ENCODE assay signal across 23 cellular contexts in the genomic region with DNA sequence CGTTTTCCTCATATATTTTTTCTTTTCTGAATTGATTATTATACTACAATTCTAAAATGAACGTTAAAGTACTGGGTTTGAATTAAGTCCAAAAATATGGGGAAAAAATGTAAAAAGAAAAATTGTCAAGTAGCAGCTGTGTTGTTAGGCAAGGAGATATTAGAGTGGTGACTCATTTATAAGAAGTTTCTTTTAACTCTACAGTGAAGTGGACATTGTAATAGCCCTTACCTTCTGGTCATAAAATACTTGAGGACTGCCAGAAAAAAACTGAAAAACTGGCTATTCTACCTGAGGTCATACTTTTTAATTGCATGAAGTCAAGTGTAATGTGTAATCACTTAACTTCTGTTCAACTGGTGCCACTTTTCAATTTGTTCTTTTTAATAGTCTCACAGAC.
"Had no signal": no experiment of that assay in that cellular context is flagged by ENCODE, and none has a peak within 500 bp of the region (broad histone marks: within the 10 kb centered on the region; RNA-seq: fewer than 3 reads in every experiment).

No MANE protein-coding gene starts in this region.

- H3K4me3 ChIP-seq: coronary artery, esophagus squamous epithelium, left lung, mucosa of descending colon, pancreas, right lobe of liver, smooth muscle cell, stomach, thyroid gland had no signal

- ATAC-seq: left lung; mucosa of descending colon; natural killer cell treated with Interleukin-12 subunit alpha and Interleukin-12 subunit beta and Interleukin-15 and Interleukin-18, amount 100 ng/mL, for 72 hours; pancreas; right lobe of liver had no signal

- H3K4me1 ChIP-seq: left lung, pancreas, right lobe of liver, stomach, thyroid gland had no signal

- H3K27ac ChIP-seq: coronary artery, esophagus squamous epithelium, left lung, neutrophil, pancreas, right lobe of liver, stomach, thyroid gland had no signal

- DNase-seq: dermis blood vessel endothelial cell; effector memory CD4-positive, alpha-beta T cell; erythroblast; esophagus squamous epithelium; head of caudate nucleus; left lung; mesenchymal stem cell; mucosa of descending colon; naive B cell; pancreas; right lobe of liver; stimulated activated CD4-positive, alpha-beta T cell treated with anti-CD3 and anti-CD28 coated beads, Interleukin-12 subunit alpha, Interleukin-12 subunit beta, amount 100 ng/mL, for 4 hours; stimulated activated CD4-positive, alpha-beta T cell treated with anti-CD3 and anti-CD28 coated beads, Interleukin-1b, Interleukin-23, amount 100 ng/mL, for 48 hours; stimulated activated CD4-positive, alpha-beta T cell treated with anti-CD3 and anti-CD28 coated beads, Interleukin-4, amount 100 ng/mL, for 1 hour; stimulated activated CD8-positive, alpha-beta memory T cell treated with anti-CD3 and anti-CD28 coated beads, Interleukin-4, amount 100 ng/mL, for 48 hours; stimulated activated naive CD4-positive, alpha-beta T cell treated with Interleukin-2 at 50 U/mL for 16 hours; stomach; thyroid gland; trophoblast cell had no signal

- H3K9me3 ChIP-seq: esophagus squamous epithelium, left lung, mucosa of descending colon, neutrophil, pancreas, right lobe of liver, stomach, thyroid gland had no signal

- H3K27me3 ChIP-seq: esophagus squamous epithelium, left lung, neutrophil, pancreas, right lobe of liver, stomach, thyroid gland had no signal

- H3K36me3 ChIP-seq: esophagus squamous epithelium, left lung, neutrophil, pancreas, right lobe of liver, stomach, thyroid gland had no signal
